In genomic region chr14:59240356-59240755, GRCh38 we compare ENCODE assay signal across 13 cellular contexts. TPM values are rescaled to one million over a fixed set of nuclear protein-coding genes. Genes with fewer than 3 reads are reported as not detected.
A peak's percentile ranks its signal among the peaks of the same experiment; 100 is the strongest.
DNase-seq lines count a peak whose midpoint lies in the region; ATAC-seq, FAIRE-seq and TF ChIP-seq lines count a peak whose summit lies in the region.
"Had no signal": no experiment of that assay in that cellular context is flagged by ENCODE, and none has a peak within 500 bp of the region (broad histone marks: within the 10 kb centered on the region; RNA-seq: fewer than 3 reads in every experiment).

No MANE protein-coding gene starts in this region.

- SMC1A ChIA-PET in GM12878 (lab: Charles Lee; ENCODE audit: uncharacterized antibody, unreplicated experiment): interaction anchor here (0.9 to 9.6 kb wide), 10 partner anchors 8 to 50 kb away, joined by 3 to 81 read pairs (median 6); no protein-coding TSS in a partner anchor

- POLR2A ChIA-PET in GM12878 (lab: Charles Lee): interaction anchor here (1.0 to 1.4 kb wide), 3 partner anchors 21 to 36 kb away, joined by 3 to 4 read pairs (median 4); no protein-coding TSS in a partner anchor

- H3K36me3 ChIP-seq in GM12878 (ENCODE audit: control insufficient read depth in 2 of 2, insufficient read depth in 2 of 2, low read length in 1 of 2): no peaks in the 10 kb centered on the region

- TF ChIP-seq POLR2A in GM12878 (IDR thresholded peaks at IDR 0.05; ENCODE audit: low read depth, low read length): no peak

- in situ Hi-C loops in GM12878 (cut with MboI): no loop called here

- no peaks in the 10 kb centered on the region for H4K20me1 ChIP-seq in GM12878 (ENCODE audit: control insufficient read depth, insufficient read depth)

- 70% methylated on average over 2 of the region's 2 CpGs for WGBS in GM12878 (ENCODE audit: insufficient coverage, insufficient replicate concordance, low lambda C conversion rate, missing lambda C conversion rate)

- no peak overlapping the region for H3K27ac ChIP-seq in GM12878 (ENCODE audit: control insufficient read depth, insufficient read depth)
- H3K27ac ChIP-seq: hepatocyte, testis had no signal

- peaks cover 19% of the 10 kb centered on the region for H3K79me2 ChIP-seq in GM12878 (ENCODE audit: control insufficient read depth, insufficient read depth, low read length)

- no peak for FAIRE-seq in GM12878 (lab: Jason Lieb, UNC)
- FAIRE-seq: astrocyte had no signal

- DNase-seq in GM12878 (ENCODE audit: low read depth, low spot score) (peak; percentile 45), GM19240 (ENCODE audit: insufficient read length, low spot score) (no peak), DMS153 treated with DMSO at 0.1 percent for 48 hours (lab: John Stamatoyannopoulos, UW; ENCODE audit: unreplicated experiment) (no peak)
- DNase-seq: activated T-cell treated with anti-CD3 and anti-CD28 coated beads for 4 hours, Calu3, NCI-H187 treated with DMSO at 0.1 percent for 48 hours, testis had no signal

- peaks cover 22% of the 10 kb centered on the region for H3K4me1 ChIP-seq in GM12878 (ENCODE audit: control insufficient read depth, insufficient read depth, low read length)

- RAD21 ChIA-PET in GM12878 (lab: Charles Lee; ENCODE audit: unreplicated experiment): interaction anchor here (2.0 kb wide), 2 partner anchors 25 to 27 kb away, joined by 6 to 7 read pairs; no protein-coding TSS in a partner anchor

- H3K9me3 ChIP-seq in GM12878 (replicated peaks; ENCODE audit: control insufficient read depth, insufficient read depth, low read length): no peaks in the 10 kb centered on the region; the same call in 2 of the 3 replicates
- H3K9me3 ChIP-seq: testis had no signal

- no peak for TF ChIP-seq CTCF in GM12878 (IDR thresholded peaks at IDR 0.05 in 2 of 3, conservative IDR thresholded peaks at IDR 0.05 in 1 of 3; ENCODE audit: control insufficient read depth in 2 of 3, extremely low read depth in 1 of 3, insufficient read depth in 1 of 3, low read depth in 3 of 3, low read length in 3 of 3)

- peak; percentile 61 to 82; a peak in 3 of 4 replicates for TF ChIP-seq EP300 in GM12878 (IDR thresholded peaks at IDR 0.05; ENCODE audit: borderline replicate concordance in 1 of 2, control insufficient read depth in 1 of 2, low read depth in 2 of 2, low read length in 2 of 2)

- H3K4me3 ChIP-seq in GM12878: no peak overlapping the region
- H3K4me3 ChIP-seq: hepatocyte, testis had no signal

- no peaks in the 10 kb centered on the region for H3K27me3 ChIP-seq in GM12878 (replicated peaks in 1 of 2; ENCODE audit: control insufficient read depth in 2 of 2, insufficient read depth in 2 of 2, low read length in 1 of 2)
- H3K27me3 ChIP-seq: hepatocyte, testis had no signal

- intact Hi-C loops in GM12878 (cut with micrococcal nuclease; ENCODE audit: unreplicated experiment): no loop called here

- H3K9ac ChIP-seq in GM12878 (ENCODE audit: control insufficient read depth, insufficient read depth, low read length): no peak overlapping the region

- CTCF ChIA-PET in GM12878 (lab: Yijun Ruan, JAX): interaction anchor here (1.2 to 5.0 kb wide), 7 partner anchors 11 to 52 kb away, joined by 3 to 25 read pairs (median 5); partner anchors contain the start of gene DAAM1

- 0 out of 2 replicates have a peak, but pooled peaks have one; percentile 14 for TF ChIP-seq RAD21 in GM12878 (IDR thresholded peaks at IDR 0.05; ENCODE audit: insufficient read depth, low read depth, low read length)

- no peak overlapping the region for H2AFZ ChIP-seq in GM12878 (ENCODE audit: control insufficient read depth, low read depth, low read length)
- H2AFZ ChIP-seq: hepatocyte had no signal

- BruUV-seq in GM12878 (replicated peaks; lab: Mats Ljungman, UMichigan): no TSS peak

- peak; percentile 94 for ATAC-seq in GM18868 (IDR thresholded peaks at IDR 0.05; ENCODE audit: unreplicated experiment)
- peak; percentile 88 for ATAC-seq in GM21576 (IDR thresholded peaks at IDR 0.05; ENCODE audit: unreplicated experiment)
- peak; percentile 95 for ATAC-seq in HG03103 (IDR thresholded peaks at IDR 0.05; ENCODE audit: low read depth, unreplicated experiment)
- peak; percentile 87 for ATAC-seq in GM12878
- ATAC-seq in esophagus mucosa: no peak

- peak overlapping the region; percentile 19; the same call in 1 of the 2 replicates for H3K4me2 ChIP-seq in GM12878 (ENCODE audit: control insufficient read depth, insufficient read depth)
- H3K4me2 ChIP-seq: hepatocyte had no signal

TF ChIP-seq in GM12878, 131 proteins besides CTCF, POLR2A, EP300 and RAD21 (continues in another document):
- TF ChIP-seq CBX3 (IDR thresholded peaks at IDR 0.05; ENCODE audit: borderline replicate concordance, low read depth): no peak
- TF ChIP-seq ZNF24 (IDR thresholded peaks at IDR 0.05): 0 out of 2 replicates have a peak, but pooled peaks have one; percentile 34
- no peak for TF ChIP-seq POLR2AphosphoS2 (IDR thresholded peaks at IDR 0.05; ENCODE audit: low read depth, low read length)
- peak; percentile 71; the same call in 1 of the 2 replicates for TF ChIP-seq BCL11A (IDR thresholded peaks at IDR 0.05; ENCODE audit: low read depth, low read length)
- TF ChIP-seq PAX5 (IDR thresholded peaks at IDR 0.05; ENCODE audit: borderline replicate concordance, low read depth, low read length): peak; percentile 23; the same call in 1 of the 2 replicates
- TF ChIP-seq ATF7 (IDR thresholded peaks at IDR 0.05; ENCODE audit: low read depth): peak; percentile 98
- TF ChIP-seq JUND (IDR thresholded peaks at IDR 0.05; ENCODE audit: low read depth, low read length): no peak
- TF ChIP-seq POU2F2 (IDR thresholded peaks at IDR 0.05; ENCODE audit: borderline replicate concordance, low read depth, low read length): no peak
- TF ChIP-seq YY1 (IDR thresholded peaks at IDR 0.05; ENCODE audit: low read depth, low read length): no peak
- TF ChIP-seq NFIC (IDR thresholded peaks at IDR 0.05; ENCODE audit: low read depth, low read length): peak; percentile 64; the same call in 1 of the 2 replicates
- TF ChIP-seq SUPT20H (IDR thresholded peaks at IDR 0.05; ENCODE audit: borderline replicate concordance, control insufficient read depth, low read depth, low read length): no peak
- TF ChIP-seq CBX5 (IDR thresholded peaks at IDR 0.05; ENCODE audit: low read depth): no peak
- no peak for TF ChIP-seq ZBTB33 (IDR thresholded peaks at IDR 0.05)
- TF ChIP-seq ESRRA (IDR thresholded peaks at IDR 0.05; ENCODE audit: low read length): no peak
- TF ChIP-seq MXI1 (IDR thresholded peaks at IDR 0.05; ENCODE audit: low read depth, low read length): peak; percentile 29; the same call in 1 of the 2 replicates
- peak; percentile 90 to 92 for TF ChIP-seq IKZF2 (IDR thresholded peaks at IDR 0.05)
- TF ChIP-seq ZSCAN29 (IDR thresholded peaks at IDR 0.05): no peak
- TF ChIP-seq EED (IDR thresholded peaks at IDR 0.05; ENCODE audit: low read depth): peak; percentile 83

RNA-seq across cellular contexts. Expression of gene DAAM1, which starts 51.9 kb away (rescaled TPM):
- 237 and 240 TPM in 2 replicates for total RNA-seq in GM12878 (2013; cell fraction: nucleolus; rRNA removed)
- total RNA-seq in GM12878 (2014; rRNA removed): 16.6 and 18.3 TPM in 2 replicates
- 21.5 and 24.5 TPM in 2 replicates for total RNA-seq in GM12878 (2014; rRNA removed; fragmentation: Illumina TruSeq; extraction: Trizol)
- total RNA-seq in GM12878 (2021): 31.3 and 32.4 TPM in 2 replicates
- polyA plus RNA-seq in GM12878 (2011; ENCODE audit: low read depth): 4.8 TPM
- 26.9 and 51.8 TPM in 2 replicates for polyA plus RNA-seq in GM12878 (2011; rRNA removed)
- 6.8 and 10.9 TPM in 2 replicates for polyA plus RNA-seq in GM12878 (2011; cell fraction: cytosol; rRNA removed)
- polyA plus RNA-seq in GM12878 (2011; cell fraction: nucleus; rRNA removed): 32.7 and 37.0 TPM in 2 replicates
- polyA plus RNA-seq in GM12878 (2012): 8.6 and 15.5 TPM in 2 replicates
- 29.0 and 41.1 TPM in 2 replicates for polyA plus RNA-seq in GM12878 (2014; fragmentation: Illumina TruSeq; extraction: Trizol)
- polyA plus RNA-seq in GM12878 (2014; fragmentation: Nextera tagmentation; extraction: Ambion mirVana): 10 to 100 TPM; 13.8 to 19.7 TPM
- 16.8 and 17.3 TPM in 2 replicates for polyA plus RNA-seq in GM12878 (2014; rRNA removed)
- 10 to 100 TPM; 28.5 to 29.7 TPM for polyA plus RNA-seq in GM12878 (2016; fragmentation: Nextera tagmentation; extraction: Ambion mirVana)
- 47.0 and 87.3 TPM in 2 replicates for polyA minus RNA-seq in GM12878 (2011; rRNA and poly(A)+ RNA removed)
- 7.3 and 7.4 TPM in 2 replicates for polyA minus RNA-seq in GM12878 (2011; cell fraction: cytosol; rRNA and poly(A)+ RNA removed)
- polyA minus RNA-seq in GM12878 (2011; cell fraction: nucleus; rRNA and poly(A)+ RNA removed): 55.4 and 67.1 TPM in 2 replicates
- total RNA-seq in esophagus mucosa: 67.4 TPM
